26 cellular contexts compared by ENCODE assay signal in genomic region chr1:29368936-29369932, GRCh38.
DNase-seq lines count a peak whose midpoint lies in the region; TF ChIP-seq lines count a peak whose summit lies in the region.
"Had no signal": no experiment of that assay in that cellular context is flagged by ENCODE, and none has a peak within 500 bp of the region (broad histone marks: within the 10 kb centered on the region; RNA-seq: fewer than 3 reads in every experiment).

No MANE protein-coding gene starts in this region.

- H3K9me3 Mint-ChIP-seq in H9, result no peaks in the 10 kb centered on the region; a peak in 1 of 5 replicates
- no peaks in the 10 kb centered on the region for H3K9me3 Mint-ChIP-seq in neural crest cell
- H3K9me3 Mint-ChIP-seq: activated T-cell treated with anti-CD3 and anti-CD28 coated beads, Interleukin-2, amount 50 U/mL, for 4 hours; mesothelial cell of epicardium had no signal

- H2BK120ac ChIP-seq in H9 (ENCODE audit: low read depth, low read length, poor library complexity, severe bottlenecking), result no peak overlapping the region

- no peak overlapping the region for H3K56ac ChIP-seq in H9 (ENCODE audit: insufficient read length, low read depth, low read length)

- H3K4me1 Mint-ChIP-seq in H9 (peaks cover 0 to 9% of the 10 kb centered on the region in 2 experiments; a peak in 1 of 4 replicates), neural crest cell (no peaks in the 10 kb centered on the region)
- H3K4me1 Mint-ChIP-seq: activated CD8-positive, alpha-beta memory T cell treated with anti-CD3 and anti-CD28 coated beads, Interleukin-2, amount 10 ng/mL, durations not matched to agents 7 days and 5 days had no signal

- no peak overlapping the region; the same call in 1 of the 2 replicates for H3K14ac ChIP-seq in H9 (ENCODE audit: insufficient read depth, low read length)

- no peaks in the 10 kb centered on the region for H3K4me1 ChIP-seq in H9 (ENCODE audit: insufficient read depth, low read length)
- H3K4me1 ChIP-seq in HEK293 (ENCODE audit: control insufficient read depth, insufficient read depth, low read length), result no peaks in the 10 kb centered on the region
- H3K4me1 ChIP-seq: ascending aorta, left ventricle myocardium inferior, psoas muscle, suprapubic skin, upper lobe of left lung had no signal

- H3K23ac ChIP-seq in H9 (ENCODE audit: insufficient read length, low read depth, low read length), result no peak overlapping the region

- no CpG with 5 or more reads among the region's 17 CpGs for WGBS in H9 (ENCODE audit: extremely low coverage, insufficient read length, low lambda C conversion rate)

- H3K4me3 Mint-ChIP-seq in H9 (no peak overlapping the region), neural crest cell (no peak overlapping the region)
- H3K4me3 Mint-ChIP-seq: activated CD8-positive, alpha-beta memory T cell treated with anti-CD3 and anti-CD28 coated beads, Interleukin-2, amount 10 ng/mL, durations not matched to agents 7 days and 5 days; activated T-cell treated with anti-CD3 and anti-CD28 coated beads, Interleukin-2, amount 50 U/mL, for 4 hours; mesothelial cell of epicardium had no signal

- no peak overlapping the region for H3K27ac ChIP-seq in H9 (ENCODE audit: insufficient read length, low read depth, low read length)
- H3K27ac ChIP-seq in HEK293 (ENCODE audit: extremely low read depth, low read depth, low read length), result no peak overlapping the region
- H3K27ac ChIP-seq in coronary artery, result no peak overlapping the region
- H3K27ac ChIP-seq: ascending aorta; BLaER1 treated with 17β-estradiol and CSF1 and Interleukin-3, amounts not matched to agents 10 nM and 100 nM; epithelial cell of prostate; left ventricle myocardium inferior; psoas muscle; RWPE1; suprapubic skin; upper lobe of left lung had no signal

- no peak overlapping the region for H3K27ac Mint-ChIP-seq in H9
- no peak overlapping the region for H3K27ac Mint-ChIP-seq in neural crest cell (ENCODE audit: unreplicated experiment)
- H3K27ac Mint-ChIP-seq: activated CD8-positive, alpha-beta memory T cell treated with anti-CD3 and anti-CD28 coated beads, Interleukin-2, amount 10 ng/mL, durations not matched to agents 7 days and 5 days; mesothelial cell of epicardium had no signal

- no peak overlapping the region for H3T11ph ChIP-seq in H9 (ENCODE audit: low read length)

- H2BK20ac ChIP-seq in H9 (ENCODE audit: low read depth, low read length, poor library complexity, severe bottlenecking), result no peak overlapping the region

- H3K36me3 Mint-ChIP-seq in H9 (ENCODE audit: insufficient read depth in 1 of 3, low read depth in 3 of 3) (no peaks in the 10 kb centered on the region), neural crest cell (ENCODE audit: low read depth) (no peaks in the 10 kb centered on the region)
- H3K36me3 Mint-ChIP-seq: activated CD8-positive, alpha-beta memory T cell treated with anti-CD3 and anti-CD28 coated beads, Interleukin-2, amount 10 ng/mL, durations not matched to agents 7 days and 5 days; mesothelial cell of epicardium had no signal

- no peak overlapping the region for H3K4ac ChIP-seq in H9 (ENCODE audit: low read depth, low read length)

- CTCF ChIA-PET in HEK293 (lab: Yijun Ruan, JAX), result no interaction called here

- H3K27me3 Mint-ChIP-seq in H9 (ENCODE audit: low read depth) (peaks cover 13% of the 10 kb centered on the region), neural crest cell (ENCODE audit: low read depth) (peaks cover 63% of the 10 kb centered on the region)

- H2BK15ac ChIP-seq in H9 (ENCODE audit: low read depth, low read length), result no peak overlapping the region

- no peak overlapping the region for H3K4me3 ChIP-seq in HEK293 (ENCODE audit: low read depth, low read length)
- no peak overlapping the region for H3K4me3 ChIP-seq in coronary artery
- H3K4me3 ChIP-seq: ascending aorta; BLaER1 treated with 17β-estradiol and CSF1 and Interleukin-3, amounts not matched to agents 10 nM and 100 nM; left ventricle myocardium inferior; psoas muscle; suprapubic skin; upper lobe of left lung had no signal

- no peaks in the 10 kb centered on the region for H4K20me1 ChIP-seq in H9 (ENCODE audit: control insufficient read depth, insufficient read depth, insufficient read length)
- H4K20me1 ChIP-seq: BLaER1 treated with 17β-estradiol and CSF1 and Interleukin-3, amounts not matched to agents 10 nM and 100 nM had no signal

- H2BK5ac ChIP-seq in H9 (ENCODE audit: insufficient read length, low read length), result no peak overlapping the region

- H3K27me3 ChIP-seq in H9 (ENCODE audit: insufficient read depth, low read length), result no peaks in the 10 kb centered on the region
- H3K27me3 ChIP-seq: ascending aorta; BLaER1 treated with 17β-estradiol and CSF1 and Interleukin-3, amounts not matched to agents 10 nM and 100 nM; upper lobe of left lung had no signal

- no peak overlapping the region for H2BK12ac ChIP-seq in H9 (ENCODE audit: insufficient read length, low read depth, low read length)

- peak; percentile 14 for DNase-seq in H9
- peak; percentile 62 for DNase-seq in coronary artery (ENCODE audit: low spot score)
- DNase-seq in neural crest cell (ENCODE audit: low read depth, low spot score), result no peak
- no peak for DNase-seq in NCI-H2227 treated with DMSO at 0.1 percent for 48 hours (lab: John Stamatoyannopoulos, UW)
- no peak for DNase-seq in NCI-H748 (lab: John Stamatoyannopoulos, UW; ENCODE audit: unreplicated experiment)
- no peak for DNase-seq in NCI-H446 (lab: John Stamatoyannopoulos, UW)
- DNase-seq: activated CD4-positive, alpha-beta T cell treated with anti-CD3 and anti-CD28 coated beads, Interleukin-2, amount 50 U/mL, for 4 hours; activated CD8-positive, alpha-beta memory T cell treated with anti-CD3 and anti-CD28 coated beads, Interleukin-2, amount 10 ng/mL, durations not matched to agents 7 days and 5 days; activated T-cell treated with anti-CD3 and anti-CD28 coated beads, Interleukin-2, amount 50 U/mL, for 4 hours; effector CD4-positive, alpha-beta T cell; Karpas-422; left ventricle myocardium inferior; NCI-H2171 treated with DMSO at 0.1 percent for 48 hours; NCI-H774; nucleus accumbens; psoas muscle; stimulated activated CD4-positive, alpha-beta T cell treated with anti-CD3 and anti-CD28 coated beads, Interleukin-15, amount 100 ng/mL, for 24 hours; stimulated activated CD4-positive, alpha-beta T cell treated with anti-CD3 and anti-CD28 coated beads, Interleukin-4, amount 100 ng/mL, for 4 hours had no signal

- no peak overlapping the region for H2AK5ac ChIP-seq in H9 (ENCODE audit: insufficient read length, low read length)

- no peak overlapping the region for H4K8ac ChIP-seq in H9 (replicated peaks; ENCODE audit: insufficient read length, low read depth, low read length)

- TF ChIP-seq CTCF in H9 (conservative IDR thresholded peaks at IDR 0.05) (no peak), HEK293 (tag by site-specific recombination; IDR thresholded peaks at IDR 0.05) (no peak), coronary artery (IDR thresholded peaks at IDR 0.05) (no peak), neural crest cell (conservative IDR thresholded peaks at IDR 0.05) (peak; percentile 15)

- no peak overlapping the region for H3K18ac ChIP-seq in H9 (ENCODE audit: insufficient read length, low read depth, low read length)

- H3K9me3 ChIP-seq in H9 (ENCODE audit: control insufficient read depth, low read depth, low read length), result no peaks in the 10 kb centered on the region
- no peaks in the 10 kb centered on the region for H3K9me3 ChIP-seq in HEK293 (ENCODE audit: control insufficient read depth, insufficient read depth, low read depth, low read length)
- H3K9me3 ChIP-seq: ascending aorta, left ventricle myocardium inferior, psoas muscle, suprapubic skin had no signal

- H3K4me2 ChIP-seq in H9 (ENCODE audit: insufficient read depth, insufficient read length, low read length), result no peak overlapping the region

- no peaks in the 10 kb centered on the region for H3K79me2 ChIP-seq in H9 (ENCODE audit: insufficient read depth, low read length)

- H4K5ac ChIP-seq in H9 (ENCODE audit: insufficient read length, low read depth, low read length), result no peak overlapping the region

- H3K36me3 ChIP-seq in HEK293 (ENCODE audit: control insufficient read depth in 2 of 2, insufficient read depth in 1 of 2, low read length in 2 of 2), result no peaks in the 10 kb centered on the region
- H3K36me3 ChIP-seq: ascending aorta; BLaER1 treated with 17β-estradiol and CSF1 and Interleukin-3, amounts not matched to agents 10 nM and 100 nM; left ventricle myocardium inferior; suprapubic skin; upper lobe of left lung had no signal

- H3K9ac ChIP-seq in H9 (ENCODE audit: extremely low read depth, insufficient read length, low read length), result no peak overlapping the region
- H3K9ac ChIP-seq: BLaER1 treated with 17β-estradiol and CSF1 and Interleukin-3, amounts not matched to agents 10 nM and 100 nM had no signal

- H3K23me2 ChIP-seq in H9 (ENCODE audit: insufficient read length, low read depth, low read length, poor library complexity, severe bottlenecking), result no peaks in the 10 kb centered on the region

- POLR2A ChIA-PET in HEK293 (lab: Yijun Ruan, JAX), result no interaction called here

- H2AFZ ChIP-seq in H9 (ENCODE audit: low read length), result no peak overlapping the region

- H3K79me1 ChIP-seq in H9 (ENCODE audit: insufficient read depth, low read depth, low read length, poor library complexity, severe bottlenecking), result no peaks in the 10 kb centered on the region

- no peak overlapping the region for H4K91ac ChIP-seq in H9 (ENCODE audit: insufficient read length, low read depth, low read length)

TF ChIP-seq in HEK293, 187 proteins besides CTCF, POLR2A, EP300 and RAD21 (continues in another document):
- TF ChIP-seq, protein P1, sequence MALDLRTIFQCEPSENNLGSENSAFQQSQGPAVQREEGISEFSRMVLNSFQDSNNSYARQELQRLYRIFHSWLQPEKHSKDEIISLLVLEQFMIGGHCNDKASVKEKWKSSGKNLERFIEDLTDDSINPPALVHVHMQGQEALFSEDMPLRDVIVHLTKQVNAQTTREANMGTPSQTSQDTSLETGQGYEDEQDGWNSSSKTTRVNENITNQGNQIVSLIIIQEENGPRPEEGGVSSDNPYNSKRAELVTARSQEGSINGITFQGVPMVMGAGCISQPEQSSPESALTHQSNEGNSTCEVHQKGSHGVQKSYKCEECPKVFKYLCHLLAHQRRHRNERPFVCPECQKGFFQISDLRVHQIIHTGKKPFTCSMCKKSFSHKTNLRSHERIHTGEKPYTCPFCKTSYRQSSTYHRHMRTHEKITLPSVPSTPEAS (tag by site-specific recombination; IDR thresholded peaks at IDR 0.05), result no peak
- peak; percentile 84 for TF ChIP-seq ZIC2 (tag by site-specific recombination; IDR thresholded peaks at IDR 0.05)

Comparison
In these comparisons a context has a peak if more than half of its experiments do, and no peak if none do; other contexts are left out.
1. DNase-seq: peak in H9 (single experiment) and coronary artery (single experiment); none in neural crest cell (single experiment), NCI-H2227 treated with DMSO at 0.1 percent for 48 hours (single experiment), NCI-H748 (single experiment) and NCI-H446 (0 of 2).